2 cellular contexts compared by ENCODE assay signal in the genomic region with DNA sequence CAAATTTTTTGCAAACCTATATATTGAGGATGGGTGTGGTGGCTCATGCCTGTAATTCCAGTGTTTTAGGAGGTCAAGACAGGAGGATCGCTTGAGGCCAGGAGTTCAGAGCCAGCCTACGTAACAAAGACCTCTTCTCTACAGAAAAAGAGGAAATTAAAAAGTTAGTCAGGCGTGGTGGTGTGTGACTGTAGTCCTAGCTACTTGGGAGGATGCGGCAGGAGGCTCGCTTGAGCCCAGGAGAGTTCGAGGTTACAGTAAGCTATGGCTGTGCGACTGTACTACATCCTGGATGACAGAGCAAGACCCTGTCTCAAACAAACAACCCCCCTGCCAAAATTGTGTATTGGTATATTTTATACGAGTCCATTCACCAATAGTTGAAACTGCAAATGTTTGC.
TF ChIP-seq lines count a peak whose summit lies in the region.

No MANE protein-coding gene starts in this region.

TF ChIP-seq in IMR-90, 13 proteins besides CTCF, POLR2A, EP300 and RAD21 (continued from another document):
- TF ChIP-seq, protein P1, sequence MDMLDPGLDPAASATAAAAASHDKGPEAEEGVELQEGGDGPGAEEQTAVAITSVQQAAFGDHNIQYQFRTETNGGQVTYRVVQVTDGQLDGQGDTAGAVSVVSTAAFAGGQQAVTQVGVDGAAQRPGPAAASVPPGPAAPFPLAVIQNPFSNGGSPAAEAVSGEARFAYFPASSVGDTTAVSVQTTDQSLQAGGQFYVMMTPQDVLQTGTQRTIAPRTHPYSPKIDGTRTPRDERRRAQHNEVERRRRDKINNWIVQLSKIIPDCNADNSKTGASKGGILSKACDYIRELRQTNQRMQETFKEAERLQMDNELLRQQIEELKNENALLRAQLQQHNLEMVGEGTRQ (IDR thresholded peaks at IDR 0.05; ENCODE audit: low read depth, low read length), result no peak
- TF ChIP-seq CEBPB (IDR thresholded peaks at IDR 0.05; ENCODE audit: low read depth, low read length) (no peak), RCOR1 (IDR thresholded peaks at IDR 0.05; ENCODE audit: insufficient replicate concordance, low read length) (no peak), CHD1 (IDR thresholded peaks at IDR 0.05; ENCODE audit: low read depth, low read length) (no peak), MAFK (IDR thresholded peaks at IDR 0.05; ENCODE audit: low read depth, low read length) (no peak), MAZ (IDR thresholded peaks at IDR 0.05; ENCODE audit: borderline replicate concordance, low read depth, low read length) (no peak), SMC3 (IDR thresholded peaks at IDR 0.05; ENCODE audit: low read depth, low read length) (no peak), MXI1 (IDR thresholded peaks at IDR 0.05; ENCODE audit: borderline replicate concordance, low read depth, low read length) (no peak), NFE2L2 (IDR thresholded peaks at IDR 0.05; ENCODE audit: low read depth, low read length) (no peak), RFX5 (IDR thresholded peaks at IDR 0.05; ENCODE audit: low read depth, low read length) (no peak), FOS (IDR thresholded peaks at IDR 0.05; ENCODE audit: low read depth, low read length) (no peak)
- TF ChIP-seq, protein P2, sequence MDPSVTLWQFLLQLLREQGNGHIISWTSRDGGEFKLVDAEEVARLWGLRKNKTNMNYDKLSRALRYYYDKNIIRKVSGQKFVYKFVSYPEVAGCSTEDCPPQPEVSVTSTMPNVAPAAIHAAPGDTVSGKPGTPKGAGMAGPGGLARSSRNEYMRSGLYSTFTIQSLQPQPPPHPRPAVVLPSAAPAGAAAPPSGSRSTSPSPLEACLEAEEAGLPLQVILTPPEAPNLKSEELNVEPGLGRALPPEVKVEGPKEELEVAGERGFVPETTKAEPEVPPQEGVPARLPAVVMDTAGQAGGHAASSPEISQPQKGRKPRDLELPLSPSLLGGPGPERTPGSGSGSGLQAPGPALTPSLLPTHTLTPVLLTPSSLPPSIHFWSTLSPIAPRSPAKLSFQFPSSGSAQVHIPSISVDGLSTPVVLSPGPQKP (IDR thresholded peaks at IDR 0.05; ENCODE audit: borderline replicate concordance, low read depth, low read length), result no peak
TF ChIP-seq in IMR-90: peak in this region for 0.

TF ChIP-seq in SK-N-SH treated with all-trans-retinoic acid at 6 μM for 48 hours, 23 proteins besides CTCF, POLR2A, EP300 and RAD21 (continued from another document):
- TF ChIP-seq, protein P3, sequence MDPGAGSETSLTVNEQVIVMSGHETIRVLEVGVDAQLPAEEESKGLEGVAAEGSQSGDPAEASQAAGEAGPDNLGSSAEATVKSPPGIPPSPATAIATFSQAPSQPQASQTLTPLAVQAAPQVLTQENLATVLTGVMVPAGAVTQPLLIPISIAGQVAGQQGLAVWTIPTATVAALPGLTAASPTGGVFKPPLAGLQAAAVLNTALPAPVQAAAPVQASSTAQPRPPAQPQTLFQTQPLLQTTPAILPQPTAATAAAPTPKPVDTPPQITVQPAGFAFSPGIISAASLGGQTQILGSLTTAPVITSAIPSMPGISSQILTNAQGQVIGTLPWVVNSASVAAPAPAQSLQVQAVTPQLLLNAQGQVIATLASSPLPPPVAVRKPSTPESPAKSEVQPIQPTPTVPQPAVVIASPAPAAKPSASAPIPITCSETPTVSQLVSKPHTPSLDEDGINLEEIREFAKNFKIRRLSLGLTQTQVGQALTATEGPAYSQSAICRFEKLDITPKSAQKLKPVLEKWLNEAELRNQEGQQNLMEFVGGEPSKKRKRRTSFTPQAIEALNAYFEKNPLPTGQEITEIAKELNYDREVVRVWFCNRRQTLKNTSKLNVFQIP (CRISPR knock-in tag; IDR thresholded peaks at IDR 0.05; ENCODE audit: borderline replicate concordance, low read depth), result no peak
- TF ChIP-seq CSDC2 (CRISPR knock-in tag; IDR thresholded peaks at IDR 0.05) (no peak), TCF4 (CRISPR knock-in tag; IDR thresholded peaks at IDR 0.05; ENCODE audit: borderline replicate concordance) (no peak), GLIS3 (CRISPR knock-in tag; IDR thresholded peaks at IDR 0.05) (no peak), ISL1 (CRISPR knock-in tag; IDR thresholded peaks at IDR 0.05) (no peak), PPARA (CRISPR knock-in tag; IDR thresholded peaks at IDR 0.05; ENCODE audit: borderline replicate concordance) (no peak), ZFP30 (CRISPR knock-in tag; IDR thresholded peaks at IDR 0.05) (no peak), ZNF8 (CRISPR knock-in tag; IDR thresholded peaks at IDR 0.05) (no peak), ARNTL (CRISPR knock-in tag; IDR thresholded peaks at IDR 0.05; ENCODE audit: borderline replicate concordance, low read depth) (no peak), ZNF70 (CRISPR knock-in tag; IDR thresholded peaks at IDR 0.05) (no peak), TOX (CRISPR knock-in tag; IDR thresholded peaks at IDR 0.05; ENCODE audit: borderline replicate concordance) (no peak), SNAI2 (CRISPR knock-in tag; IDR thresholded peaks at IDR 0.05) (no peak), OSR1 (CRISPR knock-in tag; IDR thresholded peaks at IDR 0.05) (no peak), ZFP3 (CRISPR knock-in tag; IDR thresholded peaks at IDR 0.05) (no peak)
- TF ChIP-seq, protein P4, sequence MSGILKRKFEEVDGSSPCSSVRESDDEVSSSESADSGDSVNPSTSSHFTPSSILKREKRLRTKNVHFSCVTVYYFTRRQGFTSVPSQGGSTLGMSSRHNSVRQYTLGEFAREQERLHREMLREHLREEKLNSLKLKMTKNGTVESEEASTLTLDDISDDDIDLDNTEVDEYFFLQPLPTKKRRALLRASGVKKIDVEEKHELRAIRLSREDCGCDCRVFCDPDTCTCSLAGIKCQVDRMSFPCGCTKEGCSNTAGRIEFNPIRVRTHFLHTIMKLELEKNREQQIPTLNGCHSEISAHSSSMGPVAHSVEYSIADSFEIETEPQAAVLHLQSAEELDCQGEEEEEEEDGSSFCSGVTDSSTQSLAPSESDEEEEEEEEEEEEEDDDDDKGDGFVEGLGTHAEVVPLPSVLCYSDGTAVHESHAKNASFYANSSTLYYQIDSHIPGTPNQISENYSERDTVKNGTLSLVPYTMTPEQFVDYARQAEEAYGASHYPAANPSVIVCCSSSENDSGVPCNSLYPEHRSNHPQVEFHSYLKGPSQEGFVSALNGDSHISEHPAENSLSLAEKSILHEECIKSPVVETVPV (CRISPR knock-in tag; IDR thresholded peaks at IDR 0.05), result no peak
- TF ChIP-seq, protein P5, sequence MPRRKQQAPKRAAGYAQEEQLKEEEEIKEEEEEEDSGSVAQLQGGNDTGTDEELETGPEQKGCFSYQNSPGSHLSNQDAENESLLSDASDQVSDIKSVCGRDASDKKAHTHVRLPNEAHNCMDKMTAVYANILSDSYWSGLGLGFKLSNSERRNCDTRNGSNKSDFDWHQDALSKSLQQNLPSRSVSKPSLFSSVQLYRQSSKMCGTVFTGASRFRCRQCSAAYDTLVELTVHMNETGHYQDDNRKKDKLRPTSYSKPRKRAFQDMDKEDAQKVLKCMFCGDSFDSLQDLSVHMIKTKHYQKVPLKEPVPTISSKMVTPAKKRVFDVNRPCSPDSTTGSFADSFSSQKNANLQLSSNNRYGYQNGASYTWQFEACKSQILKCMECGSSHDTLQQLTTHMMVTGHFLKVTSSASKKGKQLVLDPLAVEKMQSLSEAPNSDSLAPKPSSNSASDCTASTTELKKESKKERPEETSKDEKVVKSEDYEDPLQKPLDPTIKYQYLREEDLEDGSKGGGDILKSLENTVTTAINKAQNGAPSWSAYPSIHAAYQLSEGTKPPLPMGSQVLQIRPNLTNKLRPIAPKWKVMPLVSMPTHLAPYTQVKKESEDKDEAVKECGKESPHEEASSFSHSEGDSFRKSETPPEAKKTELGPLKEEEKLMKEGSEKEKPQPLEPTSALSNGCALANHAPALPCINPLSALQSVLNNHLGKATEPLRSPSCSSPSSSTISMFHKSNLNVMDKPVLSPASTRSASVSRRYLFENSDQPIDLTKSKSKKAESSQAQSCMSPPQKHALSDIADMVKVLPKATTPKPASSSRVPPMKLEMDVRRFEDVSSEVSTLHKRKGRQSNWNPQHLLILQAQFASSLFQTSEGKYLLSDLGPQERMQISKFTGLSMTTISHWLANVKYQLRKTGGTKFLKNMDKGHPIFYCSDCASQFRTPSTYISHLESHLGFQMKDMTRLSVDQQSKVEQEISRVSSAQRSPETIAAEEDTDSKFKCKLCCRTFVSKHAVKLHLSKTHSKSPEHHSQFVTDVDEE (CRISPR knock-in tag; IDR thresholded peaks at IDR 0.05), result no peak
- TF ChIP-seq, protein P6, sequence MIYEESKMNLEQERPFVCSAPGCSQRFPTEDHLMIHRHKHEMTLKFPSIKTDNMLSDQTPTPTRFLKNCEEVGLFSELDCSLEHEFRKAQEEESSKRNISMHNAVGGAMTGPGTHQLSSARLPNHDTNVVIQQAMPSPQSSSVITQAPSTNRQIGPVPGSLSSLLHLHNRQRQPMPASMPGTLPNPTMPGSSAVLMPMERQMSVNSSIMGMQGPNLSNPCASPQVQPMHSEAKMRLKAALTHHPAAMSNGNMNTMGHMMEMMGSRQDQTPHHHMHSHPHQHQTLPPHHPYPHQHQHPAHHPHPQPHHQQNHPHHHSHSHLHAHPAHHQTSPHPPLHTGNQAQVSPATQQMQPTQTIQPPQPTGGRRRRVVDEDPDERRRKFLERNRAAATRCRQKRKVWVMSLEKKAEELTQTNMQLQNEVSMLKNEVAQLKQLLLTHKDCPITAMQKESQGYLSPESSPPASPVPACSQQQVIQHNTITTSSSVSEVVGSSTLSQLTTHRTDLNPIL (CRISPR knock-in tag; IDR thresholded peaks at IDR 0.05; ENCODE audit: low read depth), result no peak
